Comparison of ENCODE assay signal across 1 cellular context in the genomic region with DNA sequence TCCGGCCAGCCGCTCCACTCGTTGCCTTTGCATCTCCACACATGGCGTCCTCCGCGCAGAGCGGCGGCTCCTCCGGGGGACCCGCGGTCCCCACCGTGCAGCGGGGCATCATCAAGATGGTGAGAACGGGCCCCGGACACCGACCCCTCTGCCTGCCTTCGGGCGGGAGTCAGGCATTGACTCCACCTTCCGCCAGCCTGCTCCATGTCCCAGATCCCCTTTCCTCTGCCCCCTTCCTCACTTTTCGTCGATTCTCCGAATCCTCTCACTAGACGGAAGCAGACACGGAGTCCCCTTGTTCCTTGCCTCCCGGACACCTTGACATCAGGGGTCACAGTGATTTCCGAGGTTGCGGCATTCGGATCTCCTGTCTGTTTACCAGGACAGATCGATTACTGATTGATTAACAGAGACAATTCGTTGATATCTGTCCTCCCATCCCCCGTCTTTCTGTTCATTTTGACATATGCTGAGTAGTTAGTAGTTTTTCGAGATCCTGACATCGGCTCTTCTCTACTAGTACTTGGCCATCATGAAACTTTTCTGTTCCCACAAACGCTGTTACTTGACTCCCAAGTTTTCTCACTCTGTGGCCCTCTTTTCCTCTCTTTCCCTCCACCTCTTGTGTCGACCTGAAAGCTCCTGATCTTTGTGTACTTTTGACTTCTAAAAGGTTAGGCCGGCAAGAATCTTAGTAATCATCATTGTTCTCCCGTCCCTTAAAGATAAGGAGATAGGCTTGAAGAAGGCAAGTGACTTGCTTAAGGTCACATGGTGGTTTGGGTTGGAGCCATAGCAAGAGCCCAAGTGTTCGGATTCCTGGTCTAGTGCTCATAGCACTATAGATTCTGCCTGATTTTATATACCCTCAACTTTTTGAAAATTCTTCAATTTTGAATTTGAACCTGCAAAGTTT.
TF ChIP-seq lines count a peak whose summit lies in the region.

No MANE protein-coding gene starts in this region.

TF ChIP-seq in K562, 482 proteins besides CTCF, POLR2A, EP300 and RAD21 (continued from another document and continues in another):
- TF ChIP-seq, protein P1, sequence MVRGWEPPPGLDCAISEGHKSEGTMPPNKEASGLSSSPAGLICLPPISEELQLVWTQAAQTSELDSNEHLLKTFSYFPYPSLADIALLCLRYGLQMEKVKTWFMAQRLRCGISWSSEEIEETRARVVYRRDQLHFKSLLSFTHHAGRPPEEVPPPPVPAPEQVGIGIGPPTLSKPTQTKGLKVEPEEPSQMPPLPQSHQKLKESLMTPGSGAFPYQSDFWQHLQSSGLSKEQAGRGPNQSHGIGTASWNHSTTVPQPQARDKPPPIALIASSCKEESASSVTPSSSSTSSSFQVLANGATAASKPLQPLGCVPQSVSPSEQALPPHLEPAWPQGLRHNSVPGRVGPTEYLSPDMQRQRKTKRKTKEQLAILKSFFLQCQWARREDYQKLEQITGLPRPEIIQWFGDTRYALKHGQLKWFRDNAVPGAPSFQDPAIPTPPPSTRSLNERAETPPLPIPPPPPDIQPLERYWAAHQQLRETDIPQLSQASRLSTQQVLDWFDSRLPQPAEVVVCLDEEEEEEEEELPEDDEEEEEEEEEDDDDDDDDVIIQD (CRISPR knock-in tag; IDR thresholded peaks at IDR 0.05): no peak
- no peak for TF ChIP-seq HMG20B (CRISPR knock-in tag; IDR thresholded peaks at IDR 0.05)
- no peak; the same call in 1 of the 2 replicates for TF ChIP-seq TAF7 (tag; IDR thresholded peaks at IDR 0.05)
- TF ChIP-seq MAX (CRISPR knock-in tag; IDR thresholded peaks at IDR 0.05): peak; percentile 1; the same call in 1 of the 2 replicates
- peak in 1 of 2 experiments; percentile 5; a peak in 1 of 4 replicates for TF ChIP-seq TRIM24 (IDR thresholded peaks at IDR 0.05)
- TF ChIP-seq TOE1 (IDR thresholded peaks at IDR 0.05; ENCODE audit: borderline replicate concordance): peak; percentile 19
- TF ChIP-seq TOE1 (CRISPR knock-in tag; IDR thresholded peaks at IDR 0.05; ENCODE audit: borderline replicate concordance, low read depth): no peak
- no peak for TF ChIP-seq ZKSCAN3 (CRISPR knock-in tag; IDR thresholded peaks at IDR 0.05)
- TF ChIP-seq ZNF23 (CRISPR knock-in tag; IDR thresholded peaks at IDR 0.05): no peak
- no peak; the same call in 1 of the 2 replicates for TF ChIP-seq HOXB6 (CRISPR knock-in tag; IDR thresholded peaks at IDR 0.05; ENCODE audit: borderline replicate concordance)
- no peak for TF ChIP-seq EP400 (IDR thresholded peaks at IDR 0.05)
- TF ChIP-seq, protein P2, sequence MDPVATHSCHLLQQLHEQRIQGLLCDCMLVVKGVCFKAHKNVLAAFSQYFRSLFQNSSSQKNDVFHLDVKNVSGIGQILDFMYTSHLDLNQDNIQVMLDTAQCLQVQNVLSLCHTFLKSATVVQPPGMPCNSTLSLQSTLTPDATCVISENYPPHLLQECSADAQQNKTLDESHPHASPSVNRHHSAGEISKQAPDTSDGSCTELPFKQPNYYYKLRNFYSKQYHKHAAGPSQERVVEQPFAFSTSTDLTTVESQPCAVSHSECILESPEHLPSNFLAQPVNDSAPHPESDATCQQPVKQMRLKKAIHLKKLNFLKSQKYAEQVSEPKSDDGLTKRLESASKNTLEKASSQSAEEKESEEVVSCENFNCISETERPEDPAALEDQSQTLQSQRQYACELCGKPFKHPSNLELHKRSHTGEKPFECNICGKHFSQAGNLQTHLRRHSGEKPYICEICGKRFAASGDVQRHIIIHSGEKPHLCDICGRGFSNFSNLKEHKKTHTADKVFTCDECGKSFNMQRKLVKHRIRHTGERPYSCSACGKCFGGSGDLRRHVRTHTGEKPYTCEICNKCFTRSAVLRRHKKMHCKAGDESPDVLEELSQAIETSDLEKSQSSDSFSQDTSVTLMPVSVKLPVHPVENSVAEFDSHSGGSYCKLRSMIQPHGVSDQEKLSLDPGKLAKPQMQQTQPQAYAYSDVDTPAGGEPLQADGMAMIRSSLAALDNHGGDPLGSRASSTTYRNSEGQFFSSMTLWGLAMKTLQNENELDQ (CRISPR knock-in tag; IDR thresholded peaks at IDR 0.05; ENCODE audit: borderline replicate concordance): no peak
- TF ChIP-seq MED1 (CRISPR knock-in tag; IDR thresholded peaks at IDR 0.05; ENCODE audit: borderline replicate concordance): peak; percentile 85; the same call in 1 of the 2 replicates
- TF ChIP-seq BHLHE40 (IDR thresholded peaks at IDR 0.05; ENCODE audit: low read length): peak; percentile 66; the same call in 1 of the 2 replicates
- no peak for TF ChIP-seq DIDO1 (tag; IDR thresholded peaks at IDR 0.05; ENCODE audit: low read depth)
- TF ChIP-seq JUNB (CRISPR knock-in tag; conservative IDR thresholded peaks at IDR 0.05): no peak; the same call in 1 of the 2 replicates
- TF ChIP-seq XRCC4 (IDR thresholded peaks at IDR 0.05; ENCODE audit: extremely low read depth, insufficient read depth, insufficient read length): no peak
- peak; percentile 87 for TF ChIP-seq USF2 (CRISPR knock-in tag; IDR thresholded peaks at IDR 0.05)
- TF ChIP-seq GATA2 (CRISPR knock-in tag; IDR thresholded peaks at IDR 0.05): peak; percentile 72
- no peak for TF ChIP-seq ZNF224 (CRISPR knock-in tag; IDR thresholded peaks at IDR 0.05)
- no peak for TF ChIP-seq NFIX (CRISPR knock-in tag; IDR thresholded peaks at IDR 0.05; ENCODE audit: low read depth)
- peak; percentile 84; the same call in 1 of the 2 replicates for TF ChIP-seq POLR2G (IDR thresholded peaks at IDR 0.05; ENCODE audit: low read depth, low read length)
- no peak for TF ChIP-seq GTF2A2 (tag; IDR thresholded peaks at IDR 0.05)
- TF ChIP-seq, protein P3, sequence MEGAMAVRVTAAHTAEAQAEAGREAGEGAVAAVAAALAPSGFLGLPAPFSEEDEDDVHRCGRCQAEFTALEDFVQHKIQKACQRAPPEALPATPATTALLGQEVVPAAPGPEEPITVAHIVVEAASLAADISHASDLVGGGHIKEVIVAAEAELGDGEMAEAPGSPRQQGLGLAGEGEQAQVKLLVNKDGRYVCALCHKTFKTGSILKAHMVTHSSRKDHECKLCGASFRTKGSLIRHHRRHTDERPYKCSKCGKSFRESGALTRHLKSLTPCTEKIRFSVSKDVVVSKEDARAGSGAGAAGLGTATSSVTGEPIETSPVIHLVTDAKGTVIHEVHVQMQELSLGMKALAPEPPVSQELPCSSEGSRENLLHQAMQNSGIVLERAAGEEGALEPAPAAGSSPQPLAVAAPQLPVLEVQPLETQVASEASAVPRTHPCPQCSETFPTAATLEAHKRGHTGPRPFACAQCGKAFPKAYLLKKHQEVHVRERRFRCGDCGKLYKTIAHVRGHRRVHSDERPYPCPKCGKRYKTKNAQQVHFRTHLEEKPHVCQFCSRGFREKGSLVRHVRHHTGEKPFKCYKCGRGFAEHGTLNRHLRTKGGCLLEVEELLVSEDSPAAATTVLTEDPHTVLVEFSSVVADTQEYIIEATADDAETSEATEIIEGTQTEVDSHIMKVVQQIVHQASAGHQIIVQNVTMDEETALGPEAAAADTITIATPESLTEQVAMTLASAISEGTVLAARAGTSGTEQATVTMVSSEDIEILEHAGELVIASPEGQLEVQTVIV (CRISPR knock-in tag; IDR thresholded peaks at IDR 0.05; ENCODE audit: borderline replicate concordance): no peak
- no peak; the same call in 1 of the 2 replicates for TF ChIP-seq CREB1 (IDR thresholded peaks at IDR 0.05)
- no peak for TF ChIP-seq CREB1 (CRISPR knock-in tag; IDR thresholded peaks at IDR 0.05)
- peak; percentile 89; the same call in 1 of the 2 replicates for TF ChIP-seq ZSCAN29 (IDR thresholded peaks at IDR 0.05)
- no peak for TF ChIP-seq FOXJ2 (tag; IDR thresholded peaks at IDR 0.05)
- no peak for TF ChIP-seq BRCA1 (IDR thresholded peaks at IDR 0.05)
- peak; percentile 89; the same call in 1 of the 2 replicates for TF ChIP-seq BRCA1 (CRISPR knock-in tag; IDR thresholded peaks at IDR 0.05)
- no peak; the same call in 1 of the 2 replicates for TF ChIP-seq STAT5A (IDR thresholded peaks at IDR 0.05; ENCODE audit: borderline replicate concordance, low read length)
- no peak for TF ChIP-seq EGR1 (conservative IDR thresholded peaks at IDR 0.05)
- TF ChIP-seq, protein P4, sequence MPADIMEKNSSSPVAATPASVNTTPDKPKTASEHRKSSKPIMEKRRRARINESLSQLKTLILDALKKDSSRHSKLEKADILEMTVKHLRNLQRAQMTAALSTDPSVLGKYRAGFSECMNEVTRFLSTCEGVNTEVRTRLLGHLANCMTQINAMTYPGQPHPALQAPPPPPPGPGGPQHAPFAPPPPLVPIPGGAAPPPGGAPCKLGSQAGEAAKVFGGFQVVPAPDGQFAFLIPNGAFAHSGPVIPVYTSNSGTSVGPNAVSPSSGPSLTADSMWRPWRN (IDR thresholded peaks at IDR 0.05; ENCODE audit: low read depth): no peak
- TF ChIP-seq TAF9B (IDR thresholded peaks at IDR 0.05; ENCODE audit: partially characterized antibody): peak; percentile 9
- TF ChIP-seq MCM7 (IDR thresholded peaks at IDR 0.05): no peak
- TF ChIP-seq TAF1 (IDR thresholded peaks at IDR 0.05; ENCODE audit: control insufficient read depth, extremely low read depth, insufficient read depth, low read length, severe bottlenecking): no peak
- TF ChIP-seq SMARCC2 (IDR thresholded peaks at IDR 0.05; ENCODE audit: low read depth): no peak
- no peak for TF ChIP-seq SETDB1 (IDR thresholded peaks at IDR 0.05; ENCODE audit: low read length)
- TF ChIP-seq ZNF280A (IDR thresholded peaks at IDR 0.05; ENCODE audit: low read depth, partially characterized antibody): no peak
- no peak for TF ChIP-seq ZNF589 (CRISPR knock-in tag; IDR thresholded peaks at IDR 0.05; ENCODE audit: low read depth)
- TF ChIP-seq WHSC1 (IDR thresholded peaks at IDR 0.05; ENCODE audit: low read length): no peak
- TF ChIP-seq ZEB2 (IDR thresholded peaks at IDR 0.05): peak; percentile 8; the same call in 1 of the 2 replicates
- no peak for TF ChIP-seq ILF3 (IDR thresholded peaks at IDR 0.05; ENCODE audit: borderline replicate concordance)
- 0 out of 2 replicates have a peak, but pooled peaks have one; percentile 63 for TF ChIP-seq EHMT2 (IDR thresholded peaks at IDR 0.05)
- TF ChIP-seq ZNF277 (CRISPR knock-in tag; IDR thresholded peaks at IDR 0.05; ENCODE audit: borderline replicate concordance): no peak
- TF ChIP-seq, protein P5, sequence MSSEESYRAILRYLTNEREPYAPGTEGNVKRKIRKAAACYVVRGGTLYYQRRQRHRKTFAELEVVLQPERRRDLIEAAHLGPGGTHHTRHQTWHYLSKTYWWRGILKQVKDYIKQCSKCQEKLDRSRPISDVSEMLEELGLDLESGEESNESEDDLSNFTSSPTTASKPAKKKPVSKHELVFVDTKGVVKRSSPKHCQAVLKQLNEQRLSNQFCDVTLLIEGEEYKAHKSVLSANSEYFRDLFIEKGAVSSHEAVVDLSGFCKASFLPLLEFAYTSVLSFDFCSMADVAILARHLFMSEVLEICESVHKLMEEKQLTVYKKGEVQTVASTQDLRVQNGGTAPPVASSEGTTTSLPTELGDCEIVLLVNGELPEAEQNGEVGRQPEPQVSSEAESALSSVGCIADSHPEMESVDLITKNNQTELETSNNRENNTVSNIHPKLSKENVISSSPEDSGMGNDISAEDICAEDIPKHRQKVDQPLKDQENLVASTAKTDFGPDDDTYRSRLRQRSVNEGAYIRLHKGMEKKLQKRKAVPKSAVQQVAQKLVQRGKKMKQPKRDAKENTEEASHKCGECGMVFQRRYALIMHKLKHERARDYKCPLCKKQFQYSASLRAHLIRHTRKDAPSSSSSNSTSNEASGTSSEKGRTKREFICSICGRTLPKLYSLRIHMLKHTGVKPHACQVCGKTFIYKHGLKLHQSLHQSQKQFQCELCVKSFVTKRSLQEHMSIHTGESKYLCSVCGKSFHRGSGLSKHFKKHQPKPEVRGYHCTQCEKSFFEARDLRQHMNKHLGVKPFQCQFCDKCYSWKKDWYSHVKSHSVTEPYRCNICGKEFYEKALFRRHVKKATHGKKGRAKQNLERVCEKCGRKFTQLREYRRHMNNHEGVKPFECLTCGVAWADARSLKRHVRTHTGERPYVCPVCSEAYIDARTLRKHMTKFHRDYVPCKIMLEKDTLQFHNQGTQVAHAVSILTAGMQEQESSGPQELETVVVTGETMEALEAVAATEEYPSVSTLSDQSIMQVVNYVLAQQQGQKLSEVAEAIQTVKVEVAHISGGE (CRISPR knock-in tag; IDR thresholded peaks at IDR 0.05): peak in 1 of 3 experiments; percentile 43; a peak in 2 of 6 replicates
- no peak for TF ChIP-seq HMGXB4 (CRISPR knock-in tag; IDR thresholded peaks at IDR 0.05)
